10 cellular contexts compared by ENCODE assay signal in genomic region chr2:54579061-54579681, GRCh38.
DNase-seq lines count a peak whose midpoint lies in the region; ATAC-seq lines count a peak whose summit lies in the region.
"Had no signal": no experiment of that assay in that cellular context is flagged by ENCODE, and none has a peak within 500 bp of the region (broad histone marks: within the 10 kb centered on the region; RNA-seq: fewer than 3 reads in every experiment).

No MANE protein-coding gene starts in this region.

- no peak overlapping the region for H2AK5ac ChIP-seq in neuronal stem cell (ENCODE audit: low read depth, low read length)

- H3K36me3 Mint-ChIP-seq in stimulated activated naive CD8-positive, alpha-beta T cell treated with anti-CD3 and anti-CD28 coated beads, Interleukin-15, Interleukin-2, amounts not matched to agents 100 ng/mL and 50 ng/mL, for 24 hours (ENCODE audit: low read depth) = peaks cover 8% of the 10 kb centered on the region
- H3K36me3 Mint-ChIP-seq in activated naive CD8-positive, alpha-beta T cell = peaks cover 3% of the 10 kb centered on the region
- peaks cover 20% of the 10 kb centered on the region for H3K36me3 Mint-ChIP-seq in memory B cell

- H2BK120ac ChIP-seq in neuronal stem cell (ENCODE audit: low read depth, low read length) = no peak overlapping the region

- H2BK15ac ChIP-seq in neuronal stem cell (ENCODE audit: low read length) = no peak overlapping the region

- H3K18ac ChIP-seq in neuronal stem cell (ENCODE audit: low read length) = no peak overlapping the region

- H3K14ac ChIP-seq in neuronal stem cell (ENCODE audit: low read length) = no peak overlapping the region

- H3K36me3 ChIP-seq in neuronal stem cell (replicated peaks in 1 of 2; ENCODE audit: control insufficient read depth in 2 of 2, insufficient read depth in 2 of 2, low read length in 2 of 2) = no peaks in the 10 kb centered on the region

- H3K4me2 ChIP-seq in neuronal stem cell (ENCODE audit: insufficient read depth, low read length, poor library complexity, severe bottlenecking) = no peak overlapping the region

- WGBS in neuronal stem cell (ENCODE audit: extremely low coverage in 2 of 2, insufficient read length in 2 of 2, insufficient replicate concordance in 1 of 2), 2 donors = no CpG with 5 or more reads among the region's 8 CpGs

- H3K79me1 ChIP-seq in neuronal stem cell (ENCODE audit: low read depth, low read length) = peaks cover under 1% of the 10 kb centered on the region

- no peak overlapping the region for H3K4ac ChIP-seq in neuronal stem cell (ENCODE audit: low read length)

- H3K9me3 ChIP-seq in neuronal stem cell (replicated peaks in 1 of 2; ENCODE audit: control insufficient read depth in 2 of 2, insufficient read depth in 1 of 2, low read depth in 1 of 2, low read length in 2 of 2) = no peaks in the 10 kb centered on the region

- H3K27ac ChIP-seq in caudate nucleus (ENCODE audit: low read depth, low read length) (no peak overlapping the region), neuronal stem cell (replicated peaks; ENCODE audit: low read length) (no peak overlapping the region)
- H3K27ac ChIP-seq: C4-2B had no signal

- peak overlapping the region; percentile 68 for H3K4me3 Mint-ChIP-seq in stimulated activated naive CD8-positive, alpha-beta T cell treated with anti-CD3 and anti-CD28 coated beads, Interleukin-15, Interleukin-2, amounts not matched to agents 100 ng/mL and 50 ng/mL, for 24 hours
- peak overlapping the region; percentile 83 for H3K4me3 Mint-ChIP-seq in activated naive CD8-positive, alpha-beta T cell
- H3K4me3 Mint-ChIP-seq in memory B cell = peak overlapping the region; percentile 64

- H4K91ac ChIP-seq in neuronal stem cell (ENCODE audit: low read depth, low read length, poor library complexity) = no peak overlapping the region

- ATAC-seq in stimulated activated naive CD8-positive, alpha-beta T cell treated with anti-CD3 and anti-CD28 coated beads, Interleukin-15, Interleukin-2, amounts not matched to agents 100 U/mL and 50 U/mL, for 24 hours = no peak
- ATAC-seq in memory B cell (ENCODE audit: low read depth) = no peak
- ATAC-seq in HG02759 (IDR thresholded peaks at IDR 0.05; ENCODE audit: unreplicated experiment) = no peak
- ATAC-seq in HG02884 (IDR thresholded peaks at IDR 0.05; ENCODE audit: unreplicated experiment) = no peak

- H2AFZ ChIP-seq in neuronal stem cell (ENCODE audit: low read length) = no peak overlapping the region

- no peak overlapping the region for H4K8ac ChIP-seq in neuronal stem cell (ENCODE audit: low read depth, low read length)

- H3K9ac ChIP-seq in neuronal stem cell (ENCODE audit: low read depth, low read length, poor library complexity) = no peak overlapping the region

- peak overlapping the region; percentile 91 for H3K27ac Mint-ChIP-seq in stimulated activated naive CD8-positive, alpha-beta T cell treated with anti-CD3 and anti-CD28 coated beads, Interleukin-15, Interleukin-2, amounts not matched to agents 100 ng/mL and 50 ng/mL, for 24 hours
- H3K27ac Mint-ChIP-seq in activated naive CD8-positive, alpha-beta T cell = peak overlapping the region; percentile 92
- peak overlapping the region; percentile 86 for H3K27ac Mint-ChIP-seq in memory B cell

- H2BK5ac ChIP-seq in neuronal stem cell (ENCODE audit: low read length) = no peak overlapping the region

- H2BK12ac ChIP-seq in neuronal stem cell (ENCODE audit: low read length) = no peak overlapping the region

- H3K4me1 ChIP-seq in neuronal stem cell (ENCODE audit: control insufficient read depth in 2 of 2, insufficient read depth in 1 of 2, low read depth in 1 of 2, low read length in 2 of 2) = peaks cover 9 to 19% of the 10 kb centered on the region in 2 donors

- no peak for DNase-seq in stimulated activated naive CD8-positive, alpha-beta T cell treated with anti-CD3 and anti-CD28 coated beads, Interleukin-15, Interleukin-2, amounts not matched to agents 100 U/mL and 50 U/mL, for 24 hours
- DNase-seq in memory B cell (ENCODE audit: low spot score in 2 of 2) = no peak
- DNase-seq in caudate nucleus (lab: John Stamatoyannopoulos, UW) = no peak
- no peak for DNase-seq in neuronal stem cell (ENCODE audit: low spot score)
- DNase-seq: NCI-H1436 had no signal

- no peaks in the 10 kb centered on the region for H3K9me3 Mint-ChIP-seq in stimulated activated naive CD8-positive, alpha-beta T cell treated with anti-CD3 and anti-CD28 coated beads, Interleukin-15, Interleukin-2, amounts not matched to agents 100 ng/mL and 50 ng/mL, for 24 hours
- H3K9me3 Mint-ChIP-seq in activated naive CD8-positive, alpha-beta T cell (ENCODE audit: low read depth) = no peaks in the 10 kb centered on the region
- H3K9me3 Mint-ChIP-seq in memory B cell = no peaks in the 10 kb centered on the region

- no peaks in the 10 kb centered on the region for H3K27me3 Mint-ChIP-seq in stimulated activated naive CD8-positive, alpha-beta T cell treated with anti-CD3 and anti-CD28 coated beads, Interleukin-15, Interleukin-2, amounts not matched to agents 100 ng/mL and 50 ng/mL, for 24 hours
- no peaks in the 10 kb centered on the region for H3K27me3 Mint-ChIP-seq in activated naive CD8-positive, alpha-beta T cell
- no peaks in the 10 kb centered on the region for H3K27me3 Mint-ChIP-seq in memory B cell

- no peak overlapping the region for H3K4me3 ChIP-seq in neuronal stem cell (ENCODE audit: low read length in 2 of 2)

- H3K23ac ChIP-seq in neuronal stem cell (ENCODE audit: low read depth, low read length, poor library complexity) = no peak overlapping the region

- H3K4me1 Mint-ChIP-seq in stimulated activated naive CD8-positive, alpha-beta T cell treated with anti-CD3 and anti-CD28 coated beads, Interleukin-15, Interleukin-2, amounts not matched to agents 100 ng/mL and 50 ng/mL, for 24 hours (ENCODE audit: low read depth) = peaks cover 97% of the 10 kb centered on the region
- peaks cover 93% of the 10 kb centered on the region for H3K4me1 Mint-ChIP-seq in activated naive CD8-positive, alpha-beta T cell (ENCODE audit: low read depth)
- H3K4me1 Mint-ChIP-seq in memory B cell = peaks cover 71% of the 10 kb centered on the region

- H3K27me3 ChIP-seq in neuronal stem cell (ENCODE audit: control insufficient read depth in 3 of 3, insufficient read depth in 3 of 3, low read depth in 1 of 3, low read length in 3 of 3) = no peaks in the 10 kb centered on the region
